20 cellular contexts compared by ENCODE assay signal in the genomic region with DNA sequence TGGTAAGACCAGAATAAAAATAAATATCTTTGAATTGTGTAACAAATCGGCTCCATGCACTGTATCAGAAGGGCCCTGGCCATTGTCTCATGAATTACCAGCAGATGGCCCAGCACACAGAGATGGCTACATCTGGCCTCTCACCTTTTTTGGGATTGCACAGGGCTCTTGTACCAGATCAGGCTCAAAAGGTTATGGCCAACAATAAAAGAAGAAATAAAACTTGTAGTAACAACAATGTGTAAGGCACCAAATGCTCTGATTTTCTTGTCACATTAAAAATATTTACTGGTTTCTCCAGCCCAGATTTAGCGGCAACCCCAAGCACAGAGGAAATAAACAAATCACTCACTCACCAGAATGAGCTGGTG.
"Had no signal": no experiment of that assay in that cellular context is flagged by ENCODE, and none has a peak within 500 bp of the region (broad histone marks: within the 10 kb centered on the region; RNA-seq: fewer than 3 reads in every experiment).

No MANE protein-coding gene starts in this region.

- ATAC-seq: left ventricle myocardium superior; natural killer cell treated with Interleukin-12 subunit alpha and Interleukin-12 subunit beta and Interleukin-15 and Interleukin-18, amount 100 ng/mL, for 72 hours had no signal

- H3K36me3 ChIP-seq: esophagus muscularis mucosa, right atrium auricular region, tibial nerve, uterus had no signal

- H3K4me1 ChIP-seq: uterus had no signal

- H3K4me3 Mint-ChIP-seq: activated naive CD8-positive, alpha-beta T cell treated with anti-CD3 and anti-CD28 coated beads, Interleukin-2, amount 10 ng/mL, durations not matched to agents 7 days and 5 days; natural killer cell treated with Interleukin-12 subunit alpha and Interleukin-12 subunit beta and Interleukin-15 and Interleukin-18, amount 100 ng/mL, for 72 hours; T-helper 1 cell treated with Interleukin-12 subunit alpha and Interleukin-12 subunit beta and Interleukin-4 antibody, amounts not matched to agents 30 μg/mL and 1 μg/mL, for 36 hours had no signal

- H3K9me3 Mint-ChIP-seq: activated naive CD8-positive, alpha-beta T cell treated with anti-CD3 and anti-CD28 coated beads, Interleukin-2, amount 10 ng/mL, durations not matched to agents 7 days and 5 days; natural killer cell treated with Interleukin-12 subunit alpha and Interleukin-12 subunit beta and Interleukin-15 and Interleukin-18, amount 100 ng/mL, for 72 hours; T-helper 1 cell treated with Interleukin-12 subunit alpha and Interleukin-12 subunit beta and Interleukin-4 antibody, amounts not matched to agents 30 μg/mL and 1 μg/mL, for 36 hours had no signal

- H3K36me3 Mint-ChIP-seq: activated naive CD8-positive, alpha-beta T cell treated with anti-CD3 and anti-CD28 coated beads, Interleukin-2, amount 10 ng/mL, durations not matched to agents 7 days and 5 days; natural killer cell treated with Interleukin-12 subunit alpha and Interleukin-12 subunit beta and Interleukin-15 and Interleukin-18, amount 100 ng/mL, for 72 hours had no signal

- H3K27me3 ChIP-seq: esophagus muscularis mucosa, right atrium auricular region, tibial nerve, uterus had no signal

- H3K4me3 ChIP-seq: esophagus muscularis mucosa, right atrium auricular region, skin epidermis, tibial nerve, uterus had no signal

- H3K27ac ChIP-seq: esophagus muscularis mucosa, right atrium auricular region, skin epidermis, tibial nerve, uterus had no signal

- H3K27ac Mint-ChIP-seq: activated naive CD8-positive, alpha-beta T cell treated with anti-CD3 and anti-CD28 coated beads, Interleukin-2, amount 10 ng/mL, durations not matched to agents 7 days and 5 days; T-helper 1 cell treated with Interleukin-12 subunit alpha and Interleukin-12 subunit beta and Interleukin-4 antibody, amounts not matched to agents 30 μg/mL and 1 μg/mL, for 36 hours had no signal

- DNase-seq: activated CD4-positive, alpha-beta T cell treated with anti-CD3 and anti-CD28 coated beads, Interleukin-2, amount 50 U/mL, for 1 hour; activated CD4-positive, CD25-positive, alpha-beta regulatory T cell; activated CD8-positive, alpha-beta memory T cell treated with anti-CD3 and anti-CD28 coated beads for 24 hours; activated naive CD8-positive, alpha-beta T cell treated with anti-CD3 and anti-CD28 coated beads, Interleukin-2, amount 10 ng/mL, durations not matched to agents 7 days and 5 days; hypothalamus; kidney; left ventricle myocardium superior; mesenchymal stem cell; occipital lobe; stimulated activated CD4-positive, alpha-beta T cell treated with anti-CD3 and anti-CD28 coated beads, Interleukin-15, amount 100 ng/mL, for 24 hours; stimulated activated CD4-positive, alpha-beta T cell treated with anti-CD3 and anti-CD28 coated beads, Interleukin-4, amount 100 ng/mL, for 1 hour; stimulated activated naive CD4-positive, alpha-beta T cell; substantia nigra; uterus had no signal
